14 cellular contexts compared by ENCODE assay signal in genomic region chr1:64691631-64692030, GRCh38. TPM values are rescaled to one million over a fixed set of nuclear protein-coding genes. Genes with fewer than 3 reads are reported as not detected.
DNase-seq lines count a peak whose midpoint lies in the region; ATAC-seq, FAIRE-seq and TF ChIP-seq lines count a peak whose summit lies in the region.
"Had no signal": no experiment of that assay in that cellular context is flagged by ENCODE, and none has a peak within 500 bp of the region (broad histone marks: within the 10 kb centered on the region; RNA-seq: fewer than 3 reads in every experiment).

No MANE protein-coding gene starts in this region.

- H3K4me1 ChIP-seq in astrocyte (ENCODE audit: insufficient read depth, low read length) = peaks cover 9% of the 10 kb centered on the region
- H3K4me1 ChIP-seq: gastrocnemius medialis had no signal

- no peaks in the 10 kb centered on the region for H3K36me3 ChIP-seq in astrocyte (ENCODE audit: insufficient read depth, low read length)
- H3K36me3 ChIP-seq: gastrocnemius medialis, MG63, transverse colon had no signal

- H3K27me3 ChIP-seq in astrocyte (ENCODE audit: insufficient read depth, low read length) = no peaks in the 10 kb centered on the region
- H3K27me3 ChIP-seq: gastrocnemius medialis, MG63, transverse colon had no signal

- intact Hi-C loops in activated CD4-positive, alpha-beta T cell treated with anti-CD3 and anti-CD28 coated beads for 36 hours (cut with DNase I, micrococcal nuclease) = no loop called here
- intact Hi-C loops in CD14-positive monocyte (cut with micrococcal nuclease) = no loop called here

- peak overlapping the region; percentile 64 for H3K4me2 ChIP-seq in astrocyte (ENCODE audit: low read length)

- CTCF ChIA-PET in activated CD4-positive, alpha-beta T cell treated with anti-CD3 and anti-CD28 coated beads for 36 hours (lab: Charles Lee) = no interaction called here
- CTCF ChIA-PET in activated CD4-positive, alpha-beta T cell treated with anti-CD3 and anti-CD28 coated beads, Interleukin-2, amount 10 ng/mL, durations not matched to agents 7 days and 5 days (lab: Charles Lee) = interaction anchor here (0.6 to 1.6 kb wide), 3 partner anchors 10 to 283 kb away, joined by 3 to 5 read pairs (median 3); no protein-coding TSS in a partner anchor

- H3K79me2 ChIP-seq in astrocyte (ENCODE audit: insufficient read depth, low read length) = no peaks in the 10 kb centered on the region

- H3K36me3 Mint-ChIP-seq in activated CD4-positive, alpha-beta T cell treated with anti-CD3 and anti-CD28 coated beads for 36 hours (ENCODE audit: low read depth) = no peaks in the 10 kb centered on the region
- no peaks in the 10 kb centered on the region for H3K36me3 Mint-ChIP-seq in activated CD4-positive, alpha-beta T cell treated with anti-CD3 and anti-CD28 coated beads, Interleukin-2, amount 10 ng/mL, durations not matched to agents 7 days and 5 days (ENCODE audit: low read depth)
- H3K36me3 Mint-ChIP-seq in astrocyte (ENCODE audit: low read depth, unreplicated experiment) (peaks cover 13% of the 10 kb centered on the region), CD14-positive monocyte (no peaks in the 10 kb centered on the region)

- H3K9ac ChIP-seq in astrocyte (ENCODE audit: low read length) = peak overlapping the region; percentile 22

- TF ChIP-seq CTCF in astrocyte (IDR thresholded peaks at IDR 0.05; ENCODE audit: insufficient read depth, low read depth, low read length) (no peak), fibroblast of villous mesenchyme (IDR thresholded peaks at IDR 0.05; ENCODE audit: insufficient read depth, low read depth, low read length) (no peak), CD14-positive monocyte (IDR thresholded peaks at IDR 0.05) (no peak)

- ATAC-seq in activated CD4-positive, alpha-beta T cell treated with anti-CD3 and anti-CD28 coated beads for 36 hours = peak; percentile 74
- ATAC-seq in HG02763 (IDR thresholded peaks at IDR 0.05; ENCODE audit: unreplicated experiment) = no peak
- ATAC-seq in GM19455 (IDR thresholded peaks at IDR 0.05; ENCODE audit: unreplicated experiment) = no peak
- ATAC-seq: gastrocnemius medialis, left lobe of liver had no signal

- H3K9me3 Mint-ChIP-seq in activated CD4-positive, alpha-beta T cell treated with anti-CD3 and anti-CD28 coated beads for 36 hours (ENCODE audit: low read depth) = no peaks in the 10 kb centered on the region
- H3K9me3 Mint-ChIP-seq in activated CD4-positive, alpha-beta T cell treated with anti-CD3 and anti-CD28 coated beads, Interleukin-2, amount 10 ng/mL, durations not matched to agents 7 days and 5 days = no peaks in the 10 kb centered on the region
- H3K9me3 Mint-ChIP-seq in astrocyte (ENCODE audit: unreplicated experiment) (no peaks in the 10 kb centered on the region), CD14-positive monocyte (no peaks in the 10 kb centered on the region)
- H3K9me3 Mint-ChIP-seq: central memory CD8-positive, alpha-beta T cell had no signal

- H3K27ac Mint-ChIP-seq in activated CD4-positive, alpha-beta T cell treated with anti-CD3 and anti-CD28 coated beads for 36 hours = peak overlapping the region; percentile 11
- no peak overlapping the region for H3K27ac Mint-ChIP-seq in activated CD4-positive, alpha-beta T cell treated with anti-CD3 and anti-CD28 coated beads, Interleukin-2, amount 10 ng/mL, durations not matched to agents 7 days and 5 days
- H3K27ac Mint-ChIP-seq in astrocyte (ENCODE audit: unreplicated experiment) = peak overlapping the region; percentile 59
- H3K27ac Mint-ChIP-seq in CD14-positive monocyte = no peak overlapping the region

- DNase-seq in activated CD4-positive, alpha-beta T cell treated with anti-CD3 and anti-CD28 coated beads for 36 hours = no peak
- no peak for DNase-seq in activated CD4-positive, alpha-beta T cell treated with anti-CD3 and anti-CD28 coated beads, Interleukin-2, amount 10 ng/mL, durations not matched to agents 7 days and 5 days
- DNase-seq in astrocyte (ENCODE audit: low read depth) (peak; percentile 36), fibroblast of villous mesenchyme (ENCODE audit: low read depth) (peak; percentile 38), renal cortical epithelial cell (ENCODE audit: low read depth) (peak; percentile 58), CD14-positive monocyte (ENCODE audit: low spot score) (no peak)
- DNase-seq: gastrocnemius medialis, MG63, transverse colon had no signal

- no peak overlapping the region for H3K27ac ChIP-seq in astrocyte (ENCODE audit: low read depth, low read length)
- H3K27ac ChIP-seq: gastrocnemius medialis had no signal

- H3K4me3 ChIP-seq in astrocyte (ENCODE audit: insufficient read depth, low read depth, low read length) = peak overlapping the region; percentile 12
- no peak overlapping the region for H3K4me3 ChIP-seq in fibroblast of villous mesenchyme (ENCODE audit: low read depth, low read length)
- H3K4me3 ChIP-seq: gastrocnemius medialis, MG63, transverse colon had no signal

- H4K20me1 ChIP-seq in astrocyte (ENCODE audit: insufficient read depth, low read length) = no peaks in the 10 kb centered on the region

- FAIRE-seq in astrocyte (lab: Jason Lieb, UNC) = no peak
- FAIRE-seq: A204.1 had no signal

- POLR2A ChIA-PET in activated CD4-positive, alpha-beta T cell treated with anti-CD3 and anti-CD28 coated beads for 36 hours (lab: Charles Lee) = no interaction called here
- POLR2A ChIA-PET in activated CD4-positive, alpha-beta T cell treated with anti-CD3 and anti-CD28 coated beads, Interleukin-2, amount 10 ng/mL, durations not matched to agents 7 days and 5 days (lab: Charles Lee) = no interaction called here

- H3K27me3 Mint-ChIP-seq in activated CD4-positive, alpha-beta T cell treated with anti-CD3 and anti-CD28 coated beads for 36 hours = no peaks in the 10 kb centered on the region
- no peaks in the 10 kb centered on the region for H3K27me3 Mint-ChIP-seq in activated CD4-positive, alpha-beta T cell treated with anti-CD3 and anti-CD28 coated beads, Interleukin-2, amount 10 ng/mL, durations not matched to agents 7 days and 5 days
- no peaks in the 10 kb centered on the region for H3K27me3 Mint-ChIP-seq in astrocyte (ENCODE audit: low read depth, unreplicated experiment)
- peaks cover 0 to 3% (median 1%) of the 10 kb centered on the region in 3 donors for H3K27me3 Mint-ChIP-seq in CD14-positive monocyte (ENCODE audit: low read depth in 3 of 3)

- peaks cover 5% of the 10 kb centered on the region for H3K4me1 Mint-ChIP-seq in activated CD4-positive, alpha-beta T cell treated with anti-CD3 and anti-CD28 coated beads for 36 hours
- peaks cover 10% of the 10 kb centered on the region for H3K4me1 Mint-ChIP-seq in activated CD4-positive, alpha-beta T cell treated with anti-CD3 and anti-CD28 coated beads, Interleukin-2, amount 10 ng/mL, durations not matched to agents 7 days and 5 days
- H3K4me1 Mint-ChIP-seq in astrocyte (ENCODE audit: low read depth, unreplicated experiment) (peaks cover 19% of the 10 kb centered on the region), CD14-positive monocyte (peaks cover 32% of the 10 kb centered on the region)
- H3K4me1 Mint-ChIP-seq: central memory CD8-positive, alpha-beta T cell had no signal

- no peak overlapping the region for H3K4me3 Mint-ChIP-seq in activated CD4-positive, alpha-beta T cell treated with anti-CD3 and anti-CD28 coated beads for 36 hours
- no peak overlapping the region for H3K4me3 Mint-ChIP-seq in activated CD4-positive, alpha-beta T cell treated with anti-CD3 and anti-CD28 coated beads, Interleukin-2, amount 10 ng/mL, durations not matched to agents 7 days and 5 days
- no peak overlapping the region for H3K4me3 Mint-ChIP-seq in astrocyte (ENCODE audit: unreplicated experiment)
- no peak overlapping the region for H3K4me3 Mint-ChIP-seq in CD14-positive monocyte
- H3K4me3 Mint-ChIP-seq: central memory CD8-positive, alpha-beta T cell had no signal

- H2AFZ ChIP-seq in astrocyte (ENCODE audit: low read depth, low read length) = peak overlapping the region; percentile 30

- H3K9me3 ChIP-seq in astrocyte (ENCODE audit: insufficient read depth, low read depth, low read length) = no peaks in the 10 kb centered on the region
- H3K9me3 ChIP-seq: gastrocnemius medialis, MG63, transverse colon had no signal

RNA-seq across cellular contexts. Expression of gene RAVER2, which starts 53.2 kb away (rescaled TPM):
- total RNA-seq in activated CD4-positive, alpha-beta T cell treated with anti-CD3 and anti-CD28 coated beads for 36 hours = 1 to 10 TPM; 3.2 to 3.6 TPM
- 1 to 10 TPM; 1.7 TPM for total RNA-seq in activated CD4-positive, alpha-beta T cell treated with anti-CD3 and anti-CD28 coated beads, Interleukin-2, amount 10 ng/mL, durations not matched to agents 7 days and 5 days
- total RNA-seq in astrocyte (6.6 and 7.1 TPM in 2 replicates), fibroblast of villous mesenchyme (7.1 and 9.1 TPM in 2 replicates), renal cortical epithelial cell (4.5 and 7.1 TPM in 2 replicates)
- under 1 TPM; 0.38 to 0.69 TPM for polyA plus RNA-seq in CD14-positive monocyte

Comparison
In these comparisons a context has a peak if more than half of its experiments do, and no peak if none do; other contexts are left out.
1. H3K27ac Mint-ChIP-seq: peak in activated CD4-positive, alpha-beta T cell treated with anti-CD3 and anti-CD28 coated beads for 36 hours (single experiment) and astrocyte (single experiment); none in activated CD4-positive, alpha-beta T cell treated with anti-CD3 and anti-CD28 coated beads, Interleukin-2, amount 10 ng/mL, durations not matched to agents 7 days and 5 days (single experiment) and CD14-positive monocyte (0 of 7).
2. DNase-seq: peak in astrocyte (single experiment), fibroblast of villous mesenchyme (single experiment) and renal cortical epithelial cell (single experiment); none in activated CD4-positive, alpha-beta T cell treated with anti-CD3 and anti-CD28 coated beads for 36 hours (single experiment), activated CD4-positive, alpha-beta T cell treated with anti-CD3 and anti-CD28 coated beads, Interleukin-2, amount 10 ng/mL, durations not matched to agents 7 days and 5 days (single experiment) and CD14-positive monocyte (single experiment).